In genomic region chr12:56103823-56104108, GRCh38 we compare ENCODE assay signal across 1 cellular context.
TF ChIP-seq lines count a peak whose summit lies in the region.

No MANE protein-coding gene starts in this region.

TF ChIP-seq in HepG2, 621 proteins besides CTCF, POLR2A, EP300 and RAD21:
- TF ChIP-seq SRF (IDR thresholded peaks at IDR 0.05; ENCODE audit: low read depth, low read length), result no peak
- TF ChIP-seq SSRP1 (CRISPR knock-in tag; IDR thresholded peaks at IDR 0.05), result 0 out of 2 replicates have a peak, but pooled peaks have one; percentile 74
- TF ChIP-seq, protein P1, sequence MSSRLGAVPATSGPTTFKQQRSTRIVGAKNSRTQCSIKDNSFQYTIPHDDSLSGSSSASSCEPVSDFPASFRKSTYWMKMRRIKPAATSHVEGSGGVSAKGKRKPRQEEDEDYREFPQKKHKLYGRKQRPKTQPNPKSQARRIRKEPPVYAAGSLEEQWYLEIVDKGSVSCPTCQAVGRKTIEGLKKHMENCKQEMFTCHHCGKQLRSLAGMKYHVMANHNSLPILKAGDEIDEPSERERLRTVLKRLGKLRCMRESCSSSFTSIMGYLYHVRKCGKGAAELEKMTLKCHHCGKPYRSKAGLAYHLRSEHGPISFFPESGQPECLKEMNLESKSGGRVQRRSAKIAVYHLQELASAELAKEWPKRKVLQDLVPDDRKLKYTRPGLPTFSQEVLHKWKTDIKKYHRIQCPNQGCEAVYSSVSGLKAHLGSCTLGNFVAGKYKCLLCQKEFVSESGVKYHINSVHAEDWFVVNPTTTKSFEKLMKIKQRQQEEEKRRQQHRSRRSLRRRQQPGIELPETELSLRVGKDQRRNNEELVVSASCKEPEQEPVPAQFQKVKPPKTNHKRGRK (CRISPR knock-in tag; IDR thresholded peaks at IDR 0.05), result no peak
- TF ChIP-seq ZNF670 (CRISPR knock-in tag; IDR thresholded peaks at IDR 0.05; ENCODE audit: borderline replicate concordance), result peak; percentile 70; the same call in 1 of the 2 replicates
- TF ChIP-seq MBD4 (IDR thresholded peaks at IDR 0.05; ENCODE audit: borderline replicate concordance, low read length), result peak; percentile 68; the same call in 1 of the 2 replicates
- TF ChIP-seq, protein P2, sequence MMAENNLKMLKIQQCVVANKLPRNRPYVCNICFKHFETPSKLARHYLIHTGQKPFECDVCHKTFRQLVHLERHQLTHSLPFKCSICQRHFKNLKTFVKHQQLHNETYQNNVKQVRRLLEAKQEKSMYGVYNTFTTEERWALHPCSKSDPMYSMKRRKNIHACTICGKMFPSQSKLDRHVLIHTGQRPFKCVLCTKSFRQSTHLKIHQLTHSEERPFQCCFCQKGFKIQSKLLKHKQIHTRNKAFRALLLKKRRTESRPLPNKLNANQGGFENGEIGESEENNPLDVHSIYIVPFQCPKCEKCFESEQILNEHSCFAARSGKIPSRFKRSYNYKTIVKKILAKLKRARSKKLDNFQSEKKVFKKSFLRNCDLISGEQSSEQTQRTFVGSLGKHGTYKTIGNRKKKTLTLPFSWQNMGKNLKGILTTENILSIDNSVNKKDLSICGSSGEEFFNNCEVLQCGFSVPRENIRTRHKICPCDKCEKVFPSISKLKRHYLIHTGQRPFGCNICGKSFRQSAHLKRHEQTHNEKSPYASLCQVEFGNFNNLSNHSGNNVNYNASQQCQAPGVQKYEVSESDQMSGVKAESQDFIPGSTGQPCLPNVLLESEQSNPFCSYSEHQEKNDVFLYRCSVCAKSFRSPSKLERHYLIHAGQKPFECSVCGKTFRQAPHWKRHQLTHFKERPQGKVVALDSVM (CRISPR knock-in tag; IDR thresholded peaks at IDR 0.05), result peak; percentile 73
- no peak for TF ChIP-seq GTF3A (CRISPR knock-in tag; conservative IDR thresholded peaks at IDR 0.05)
- TF ChIP-seq, protein P3, sequence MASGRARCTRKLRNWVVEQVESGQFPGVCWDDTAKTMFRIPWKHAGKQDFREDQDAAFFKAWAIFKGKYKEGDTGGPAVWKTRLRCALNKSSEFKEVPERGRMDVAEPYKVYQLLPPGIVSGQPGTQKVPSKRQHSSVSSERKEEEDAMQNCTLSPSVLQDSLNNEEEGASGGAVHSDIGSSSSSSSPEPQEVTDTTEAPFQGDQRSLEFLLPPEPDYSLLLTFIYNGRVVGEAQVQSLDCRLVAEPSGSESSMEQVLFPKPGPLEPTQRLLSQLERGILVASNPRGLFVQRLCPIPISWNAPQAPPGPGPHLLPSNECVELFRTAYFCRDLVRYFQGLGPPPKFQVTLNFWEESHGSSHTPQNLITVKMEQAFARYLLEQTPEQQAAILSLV (CRISPR knock-in tag; IDR thresholded peaks at IDR 0.05; ENCODE audit: borderline replicate concordance), result no peak
